ENCODE assay signal across 1 cellular context in the genomic region with DNA sequence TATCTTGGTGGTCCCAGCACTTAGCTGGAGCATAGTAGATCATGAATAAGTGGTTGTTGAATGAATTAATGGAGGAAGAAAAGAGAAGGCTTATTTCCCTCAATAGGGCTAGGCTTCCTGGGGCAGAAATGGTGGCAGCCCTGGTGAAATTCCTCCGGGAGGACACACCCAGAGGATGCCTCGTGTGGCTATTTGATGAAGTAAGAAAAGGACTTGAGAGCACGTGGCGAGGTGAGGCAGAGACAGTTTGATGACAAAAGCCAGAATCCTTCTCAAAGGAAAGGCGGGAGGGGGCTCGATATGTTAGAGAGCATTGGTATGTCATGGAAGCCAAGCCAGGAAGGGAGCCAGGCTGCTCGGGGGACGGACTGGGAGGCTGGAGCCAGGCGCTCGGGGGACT.
TF ChIP-seq lines count a peak whose summit lies in the region.

No MANE protein-coding gene starts in this region.

TF ChIP-seq in HepG2, 621 proteins besides CTCF, POLR2A, EP300 and RAD21:
- TF ChIP-seq PRMT3 (CRISPR knock-in tag; IDR thresholded peaks at IDR 0.05; ENCODE audit: borderline replicate concordance, low read depth), result no peak
- TF ChIP-seq, protein P1, sequence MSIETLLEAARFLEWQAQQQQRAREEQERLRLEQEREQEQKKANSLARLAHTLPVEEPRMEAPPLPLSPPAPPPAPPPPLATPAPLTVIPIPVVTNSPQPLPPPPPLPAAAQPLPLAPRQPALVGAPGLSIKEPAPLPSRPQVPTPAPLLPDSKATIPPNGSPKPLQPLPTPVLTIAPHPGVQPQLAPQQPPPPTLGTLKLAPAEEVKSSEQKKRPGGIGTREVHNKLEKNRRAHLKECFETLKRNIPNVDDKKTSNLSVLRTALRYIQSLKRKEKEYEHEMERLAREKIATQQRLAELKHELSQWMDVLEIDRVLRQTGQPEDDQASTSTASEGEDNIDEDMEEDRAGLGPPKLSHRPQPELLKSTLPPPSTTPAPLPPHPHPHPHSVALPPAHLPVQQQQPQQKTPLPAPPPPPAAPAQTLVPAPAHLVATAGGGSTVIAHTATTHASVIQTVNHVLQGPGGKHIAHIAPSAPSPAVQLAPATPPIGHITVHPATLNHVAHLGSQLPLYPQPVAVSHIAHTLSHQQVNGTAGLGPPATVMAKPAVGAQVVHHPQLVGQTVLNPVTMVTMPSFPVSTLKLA (IDR thresholded peaks at IDR 0.05), result peak; percentile 88
